24 cellular contexts compared by ENCODE assay signal in genomic region chr4:8202526-8203375, GRCh38. TPM values are rescaled to one million over a fixed set of nuclear protein-coding genes. Genes with fewer than 3 reads are reported as not detected.
DNase-seq lines count a peak whose midpoint lies in the region; ATAC-seq, FAIRE-seq and TF ChIP-seq lines count a peak whose summit lies in the region.
"Had no signal": no experiment of that assay in that cellular context is flagged by ENCODE, and none has a peak within 500 bp of the region (broad histone marks: within the 10 kb centered on the region; RNA-seq: fewer than 3 reads in every experiment).

No MANE protein-coding gene starts in this region.

- peak overlapping the region; percentile 71 to 97 (median 84) for H3K9ac ChIP-seq in BLaER1 treated with 17β-estradiol and CSF1 and Interleukin-3, amounts not matched to agents 10 nM and 100 nM
- H3K9ac ChIP-seq in mesenchymal stem cell (ENCODE audit: low read length) = no peak overlapping the region
- H3K9ac ChIP-seq: GM23248, KMS-11 had no signal

- no peak overlapping the region for H2BK12ac ChIP-seq in mesenchymal stem cell (ENCODE audit: low read length in 2 of 2)

- H2AK5ac ChIP-seq in mesenchymal stem cell (ENCODE audit: low read length, severe bottlenecking) = no peak overlapping the region

- H3K18ac ChIP-seq in mesenchymal stem cell (ENCODE audit: low read depth in 1 of 2, low read length in 2 of 2) = no peak overlapping the region

- no peak overlapping the region for H2BK5ac ChIP-seq in mesenchymal stem cell (ENCODE audit: low read depth, low read length, poor library complexity, severe bottlenecking)

- WGBS in mesenchymal stem cell = 83% methylated on average over 13 of the region's 17 CpGs

- no peak for TF ChIP-seq CTCF in WERI-Rb-1 (IDR thresholded peaks at IDR 0.05; ENCODE audit: low read depth, low read length)

- H3K4me1 ChIP-seq in BLaER1 treated with 17β-estradiol and CSF1 and Interleukin-3, amounts not matched to agents 10 nM and 100 nM = peaks cover 70 to 100% (median 99%) of the 10 kb centered on the region in 10 experiments
- H3K4me1 ChIP-seq in mesenchymal stem cell (ENCODE audit: control insufficient read depth, insufficient read depth, low read depth, low read length) = peaks cover 64% of the 10 kb centered on the region

- H2BK120ac ChIP-seq in mesenchymal stem cell (ENCODE audit: low read depth, low read length) = no peak overlapping the region

- H3K4ac ChIP-seq in mesenchymal stem cell (ENCODE audit: low read depth in 1 of 2, low read length in 2 of 2) = no peak overlapping the region

- no peak overlapping the region for H3K23ac ChIP-seq in mesenchymal stem cell (ENCODE audit: low read length in 2 of 2)

- peak overlapping the region; percentile 34 for H4K91ac ChIP-seq in mesenchymal stem cell (ENCODE audit: low read length)

- no peak for ATAC-seq in HG02981 (IDR thresholded peaks at IDR 0.05; ENCODE audit: unreplicated experiment)
- ATAC-seq: activated naive CD4-positive, alpha-beta T cell treated with anti-CD3 and anti-CD28 coated beads, Interleukin-2, amount 50 U/mL, for 72 hours; activated T-cell treated with anti-CD3 and anti-CD28 coated beads, Interleukin-2, amount 50 U/mL, for 4 hours; upper lobe of right lung had no signal

- peaks cover 16 to 70% (median 47%) of the 10 kb centered on the region in 11 experiments; a peak in 20 of 22 replicates for H4K20me1 ChIP-seq in BLaER1 treated with 17β-estradiol and CSF1 and Interleukin-3, amounts not matched to agents 10 nM and 100 nM

- peaks cover 0 to 62% (median 0%) of the 10 kb centered on the region in 11 experiments; a peak in 14 of 22 replicates for H3K36me3 ChIP-seq in BLaER1 treated with 17β-estradiol and CSF1 and Interleukin-3, amounts not matched to agents 10 nM and 100 nM
- H3K36me3 ChIP-seq in WERI-Rb-1 (no peaks in the 10 kb centered on the region), mesenchymal stem cell (ENCODE audit: control insufficient read depth in 1 of 2, insufficient read depth in 2 of 2, low read depth in 1 of 2, low read length in 2 of 2) (peaks cover 0 to 31% of the 10 kb centered on the region in 2 experiments)
- H3K36me3 ChIP-seq: brain microvascular endothelial cell had no signal

- peaks cover 32% of the 10 kb centered on the region for H3K79me1 ChIP-seq in mesenchymal stem cell (replicated peaks; ENCODE audit: low read length, poor library complexity, severe bottlenecking)

- H3K9me3 ChIP-seq in BLaER1 treated with 17β-estradiol and CSF1 and Interleukin-3, amounts not matched to agents 10 nM and 100 nM (replicated peaks in 1 of 11) = no peaks in the 10 kb centered on the region
- H3K9me3 ChIP-seq in WERI-Rb-1 (ENCODE audit: severe bottlenecking) (no peaks in the 10 kb centered on the region), mesenchymal stem cell (ENCODE audit: control insufficient read depth, low read length) (no peaks in the 10 kb centered on the region)
- H3K9me3 ChIP-seq: Caco-2, esophagus muscularis mucosa, upper lobe of right lung had no signal

- H2BK15ac ChIP-seq in mesenchymal stem cell (ENCODE audit: low read depth, poor library complexity, severe bottlenecking) = peak overlapping the region; percentile 37

- no peak overlapping the region for H2AFZ ChIP-seq in mesenchymal stem cell (ENCODE audit: low read depth, low read length)
- H2AFZ ChIP-seq: GM23248 had no signal

- DNase-seq in GM18507 (ENCODE audit: extremely low spot score, insufficient read length, low read depth) = no peak
- DNase-seq in WERI-Rb-1 = no peak
- DNase-seq in mesenchymal stem cell = no peak
- no peak for DNase-seq in HK-2 (ENCODE audit: unreplicated experiment)
- DNase-seq in posterior vena cava (ENCODE audit: low spot score) = no peak
- DNase-seq in NCI-H2227 (lab: John Stamatoyannopoulos, UW; ENCODE audit: unreplicated experiment) = no peak
- DNase-seq: ACHN; activated CD4-positive, alpha-beta T cell treated with anti-CD3 and anti-CD28 coated beads, Interleukin-2, amount 50 U/mL, for 48 hours; activated T-cell treated with anti-CD3 and anti-CD28 coated beads, Interleukin-2, amount 50 U/mL, for 4 hours; brain microvascular endothelial cell; glutamatergic neuron; GM23248; NCI-H2171; RPMI8226; stimulated activated CD4-positive, alpha-beta T cell treated with anti-CD3 and anti-CD28 coated beads, Interleukin-12 subunit alpha, Interleukin-12 subunit beta, amount 100 ng/mL, for 4 hours; stimulated activated naive CD4-positive, alpha-beta T cell; upper lobe of right lung had no signal

- H3K4me2 ChIP-seq in BLaER1 treated with 17β-estradiol and CSF1 and Interleukin-3, amounts not matched to agents 10 nM and 100 nM = peak overlapping the region; percentile 92 to 100 (median 99)
- H3K4me2 ChIP-seq in mesenchymal stem cell (ENCODE audit: low read length, poor library complexity, severe bottlenecking) = no peak overlapping the region
- H3K4me2 ChIP-seq: KMS-11 had no signal

- FAIRE-seq in GM18507 (lab: Jason Lieb, UNC) = peak; percentile 12

- H4K8ac ChIP-seq in mesenchymal stem cell (ENCODE audit: low read length) = no peak overlapping the region

- peak overlapping the region; percentile 62 to 94 (median 77) for H3K4me3 ChIP-seq in BLaER1 treated with 17β-estradiol and CSF1 and Interleukin-3, amounts not matched to agents 10 nM and 100 nM
- no peak overlapping the region for H3K4me3 ChIP-seq in WERI-Rb-1 (ENCODE audit: low read depth, low read length)
- no peak overlapping the region for H3K4me3 ChIP-seq in mesenchymal stem cell (ENCODE audit: insufficient read depth in 1 of 2, low read depth in 1 of 2, low read length in 2 of 2)
- H3K4me3 ChIP-seq: GM23248 had no signal

- H3K14ac ChIP-seq in mesenchymal stem cell (ENCODE audit: low read length in 2 of 2) = peak overlapping the region in 1 of 2 experiments; percentile 66

- intact Hi-C loops in posterior vena cava (cut with DNase I) = no loop called here

- H3K27me3 ChIP-seq in BLaER1 treated with 17β-estradiol and CSF1 and Interleukin-3, amounts not matched to agents 10 nM and 100 nM = no peaks in the 10 kb centered on the region
- no peaks in the 10 kb centered on the region for H3K27me3 ChIP-seq in WERI-Rb-1 (ENCODE audit: insufficient read depth, low read depth, severe bottlenecking)
- peaks cover 0 to 3% of the 10 kb centered on the region in 2 experiments for H3K27me3 ChIP-seq in mesenchymal stem cell (ENCODE audit: control insufficient read depth in 1 of 2, insufficient read depth in 1 of 2, low read length in 2 of 2)
- H3K27me3 ChIP-seq: brain microvascular endothelial cell, esophagus muscularis mucosa, upper lobe of right lung had no signal

- peak overlapping the region in 7 of 11 experiments; percentile 37 to 88 (median 86); a peak in 10 of 22 replicates for H3K27ac ChIP-seq in BLaER1 treated with 17β-estradiol and CSF1 and Interleukin-3, amounts not matched to agents 10 nM and 100 nM
- H3K27ac ChIP-seq in WERI-Rb-1 = peak overlapping the region; percentile 14; the same call in 1 of the 2 replicates
- no peak overlapping the region for H3K27ac ChIP-seq in mesenchymal stem cell (ENCODE audit: low read length, poor library complexity, severe bottlenecking)
- H3K27ac ChIP-seq: brain microvascular endothelial cell, esophagus muscularis mucosa, GM23248, KMS-11, upper lobe of right lung had no signal

RNA-seq across cellular contexts. Expression of gene SH3TC1, which starts 3.7 kb away (rescaled TPM):
- 8.0 TPM for polyA plus RNA-seq in mesenchymal stem cell (2013, experiment 1 of 2)
- polyA plus RNA-seq in mesenchymal stem cell (2013, experiment 2 of 2) = 7.6 TPM
- total RNA-seq in posterior vena cava = 10 to 100 TPM; 36.6 to 45.1 TPM
- polyA plus RNA-seq: neural cell had no signal

RNA-seq across cellular contexts. Expression of gene ABLIM2, which starts 44.1 kb away (rescaled TPM):
- 0.06 TPM for polyA plus RNA-seq in mesenchymal stem cell (2013, experiment 1 of 2)
- 0.04 TPM for polyA plus RNA-seq in mesenchymal stem cell (2013, experiment 2 of 2)
- 10 to 100 TPM; 11.7 to 23.8 TPM for total RNA-seq in posterior vena cava
- total RNA-seq: GM23248 had no signal
- polyA plus RNA-seq: GM23248 had no signal

Comparison
In these comparisons a context has a peak if more than half of its experiments do, and no peak if none do; other contexts are left out.
1. H3K4me3 ChIP-seq: peak in BLaER1 treated with 17β-estradiol and CSF1 and Interleukin-3, amounts not matched to agents 10 nM and 100 nM (10 of 10); none in WERI-Rb-1 (single experiment) and mesenchymal stem cell (0 of 2).